ENCODE assay signal across 20 cellular contexts in the genomic region with DNA sequence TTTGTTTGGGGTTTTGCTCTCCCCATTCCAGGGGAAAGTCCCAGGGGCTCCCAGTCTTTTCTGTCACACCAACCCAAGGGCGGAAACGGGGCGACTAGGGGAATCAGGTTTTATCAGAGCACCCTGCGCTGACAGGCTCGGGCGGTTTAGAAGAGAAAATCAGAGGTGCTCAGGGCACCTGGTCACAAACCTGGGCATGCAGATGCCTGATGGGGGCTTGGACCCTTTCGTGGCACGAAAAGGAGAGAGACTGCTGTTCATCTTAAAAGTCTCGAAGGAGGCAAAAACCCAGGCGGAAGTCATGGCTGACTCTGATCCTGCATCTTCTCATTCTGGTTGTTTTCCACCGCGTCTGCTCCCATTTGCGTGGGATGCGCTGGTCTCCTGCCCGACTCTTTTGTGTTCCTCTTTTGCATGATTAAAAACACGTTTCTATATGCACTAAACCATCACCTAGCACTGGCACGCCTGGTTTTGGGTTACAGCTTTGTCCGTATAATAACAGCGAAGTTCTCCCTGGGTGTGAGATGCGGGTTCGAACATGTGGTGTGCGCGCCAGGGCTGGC. TPM values are rescaled to one million over a fixed set of nuclear protein-coding genes. Genes with fewer than 3 reads are reported as not detected.
A peak's percentile ranks its signal among the peaks of the same experiment; 100 is the strongest.
DNase-seq lines count a peak whose midpoint lies in the region; ATAC-seq, FAIRE-seq and TF ChIP-seq lines count a peak whose summit lies in the region.
"Had no signal": no experiment of that assay in that cellular context is flagged by ENCODE, and none has a peak within 500 bp of the region (broad histone marks: within the 10 kb centered on the region; RNA-seq: fewer than 3 reads in every experiment).

No MANE protein-coding gene starts in this region.

- no peak for DNase-seq in CD4-positive, alpha-beta memory T cell
- peak; percentile 11 for DNase-seq in GM23248
- peak in 1 of 2 experiments; percentile 64 for DNase-seq in H1 (ENCODE audit: low read depth in 1 of 2, low spot score in 2 of 2)
- no peak for DNase-seq in neural progenitor cell (ENCODE audit: low spot score)
- no peak for DNase-seq in activated CD4-positive, alpha-beta T cell treated with anti-CD3 and anti-CD28 coated beads, Interleukin-2, amount 50 U/mL, for 1 hour
- DNase-seq in NCI-H446 treated with DMSO at 0.1 percent for 48 hours (lab: John Stamatoyannopoulos, UW): no peak
- DNase-seq: activated CD4-positive, alpha-beta T cell treated with anti-CD3 and anti-CD28 coated beads, Interleukin-2, amount 10 ng/mL, durations not matched to agents 7 days and 5 days; activated effector memory CD4-positive, alpha-beta T cell treated with anti-CD3 and anti-CD28 coated beads, Interleukin-2, amount 50 U/mL, for 16 hours; hippocampal formation; NCI-H2227 treated with DMSO at 0.1 percent for 48 hours; stimulated activated CD4-positive, alpha-beta T cell treated with anti-CD3 and anti-CD28 coated beads, Interleukin-15, amount 100 ng/mL, for 24 hours had no signal

- H4K8ac ChIP-seq in H1 (ENCODE audit: extremely low read depth, insufficient read depth, low read length): peak overlapping the region; percentile 83

- no peak for TF ChIP-seq RAD21 in H1 (IDR thresholded peaks at IDR 0.05 in 1 of 2, conservative IDR thresholded peaks at IDR 0.05 in 1 of 2; ENCODE audit: low read depth in 2 of 2, low read length in 2 of 2)

- H3K36me3 Mint-ChIP-seq in CD4-positive, alpha-beta memory T cell: no peaks in the 10 kb centered on the region
- H3K36me3 Mint-ChIP-seq in neural progenitor cell: peaks cover 8% of the 10 kb centered on the region

- peak overlapping the region; percentile 13; the same call in 1 of the 2 replicates for H2BK5ac ChIP-seq in H1 (ENCODE audit: low read depth, low read length)

- peak overlapping the region; percentile 78 for H2BK12ac ChIP-seq in H1 (ENCODE audit: low read depth, low read length)

- no peak for TF ChIP-seq POLR2A in H1 (IDR thresholded peaks at IDR 0.05; ENCODE audit: control extremely low read depth in 1 of 2, low read depth in 2 of 2, low read length in 2 of 2)

- H3K9me2 ChIP-seq in GM23248 (ENCODE audit: insufficient read depth): no peaks in the 10 kb centered on the region

- ATAC-seq in activated CD4-positive, CD25-positive, alpha-beta regulatory T cell treated with anti-CD3 and anti-CD28 coated beads, Interleukin-2, amount 50 U/mL, for 24 hours: no peak
- no peak for ATAC-seq in HG03175 (IDR thresholded peaks at IDR 0.05; ENCODE audit: unreplicated experiment)

- no peaks in the 10 kb centered on the region for H4K20me1 ChIP-seq in GM23248 (ENCODE audit: insufficient read depth)
- peaks cover 5 to 6% of the 10 kb centered on the region in 2 experiments for H4K20me1 ChIP-seq in H1 (replicated peaks in 1 of 2; ENCODE audit: control insufficient read depth in 1 of 2, insufficient read depth in 2 of 2, low read length in 2 of 2)
- peaks cover 69% of the 10 kb centered on the region for H4K20me1 ChIP-seq in neural progenitor cell (ENCODE audit: low read depth)

- no peak for FAIRE-seq in H1 (lab: Jason Lieb, UNC)

- intact Hi-C loops in CD4-positive, alpha-beta memory T cell (cut with micrococcal nuclease): no loop called here

- peak overlapping the region; percentile 4; the same call in 1 of the 2 replicates for H2BK20ac ChIP-seq in H1 (ENCODE audit: low read length)

- H2BK120ac ChIP-seq in H1 (replicated peaks; ENCODE audit: low read depth, low read length): peak overlapping the region; percentile 19

- POLR2A ChIA-PET in CD4-positive, alpha-beta memory T cell (lab: Charles Lee; ENCODE audit: partially characterized antibody): no interaction called here
- POLR2A ChIA-PET in H1 (lab: Charles Lee; ENCODE audit: partially characterized antibody): interaction anchor here (0.6 to 2.8 kb wide), 7 partner anchors 11 to 130 kb away, joined by 3 to 29 read pairs (median 4); no protein-coding TSS in a partner anchor

- no peak overlapping the region for H4K5ac ChIP-seq in H1 (ENCODE audit: insufficient read length, low read depth, low read length)

- H3K4me1 Mint-ChIP-seq in CD4-positive, alpha-beta memory T cell: peaks cover 0 to 13% (median 9%) of the 10 kb centered on the region in 4 donors
- peaks cover 49% of the 10 kb centered on the region for H3K4me1 Mint-ChIP-seq in neural progenitor cell

- no peak overlapping the region for H3K27ac Mint-ChIP-seq in CD4-positive, alpha-beta memory T cell
- H3K27ac Mint-ChIP-seq in neural progenitor cell: no peak overlapping the region
- H3K27ac Mint-ChIP-seq: activated CD4-positive, alpha-beta T cell treated with anti-CD3 and anti-CD28 coated beads, Interleukin-2, amount 10 ng/mL, durations not matched to agents 7 days and 5 days had no signal

- no peaks in the 10 kb centered on the region for H3K9me3 ChIP-seq in CD4-positive, alpha-beta memory T cell (ENCODE audit: control insufficient read depth in 1 of 2, low read length in 2 of 2)
- H3K9me3 ChIP-seq in GM23248 (ENCODE audit: low read depth) (no peaks in the 10 kb centered on the region), H1 (ENCODE audit: insufficient read depth in 2 of 2, low read depth in 1 of 2, low read length in 1 of 2) (no peaks in the 10 kb centered on the region), neural progenitor cell (ENCODE audit: low read depth) (no peaks in the 10 kb centered on the region)
- H3K9me3 ChIP-seq: body of pancreas had no signal

- no peak overlapping the region for H2BK15ac ChIP-seq in H1 (ENCODE audit: low read length)

- H3K79me1 ChIP-seq in H1 (ENCODE audit: low read depth, low read length): 0 out of 2 replicates have a peak, but pooled peaks cover 4% of the 10 kb centered on the region

- peak overlapping the region; percentile 78 for H3K18ac ChIP-seq in H1 (ENCODE audit: extremely low read depth, low read length)

- peaks cover 28% of the 10 kb centered on the region for H3K27me3 ChIP-seq in CD4-positive, alpha-beta memory T cell (ENCODE audit: insufficient read depth, low read length)
- H3K27me3 ChIP-seq in GM23248 (replicated peaks; ENCODE audit: insufficient read depth) (peaks cover 79% of the 10 kb centered on the region), H1 (replicated peaks in 1 of 4; ENCODE audit: control insufficient read depth in 3 of 4, extremely low read depth in 1 of 4, insufficient read depth in 3 of 4, low read length in 3 of 4) (peaks cover 2 to 52% (median 43%) of the 10 kb centered on the region in 4 experiments), neural progenitor cell (peaks cover 63% of the 10 kb centered on the region)

- H2AFZ ChIP-seq in GM23248 (peak overlapping the region; percentile 53; the same call in 1 of the 2 replicates), H1 (ENCODE audit: low read length) (no peak overlapping the region), neural progenitor cell (replicated peaks) (no peak overlapping the region)

- peak overlapping the region; percentile 46 for H4K91ac ChIP-seq in H1 (replicated peaks; ENCODE audit: insufficient read length, low read length)

- H3K9me3 Mint-ChIP-seq in CD4-positive, alpha-beta memory T cell: peaks cover 0 to 14% (median 5%) of the 10 kb centered on the region in 8 donors
- H3K9me3 Mint-ChIP-seq in neural progenitor cell: peaks cover 2% of the 10 kb centered on the region
- H3K9me3 Mint-ChIP-seq: activated CD4-positive, alpha-beta T cell treated with anti-CD3 and anti-CD28 coated beads, Interleukin-2, amount 10 ng/mL, durations not matched to agents 7 days and 5 days had no signal

- 5% methylated on average over 23 of the region's 23 CpGs for WGBS in GM23248 (ENCODE audit: low coverage in 1 of 2, low lambda C conversion rate in 2 of 2, missing lambda C conversion rate in 2 of 2), 2 experiments
- WGBS in H1 (ENCODE audit: extremely low coverage in 1 of 2, insufficient coverage in 1 of 2, insufficient read length in 1 of 2, insufficient replicate concordance in 2 of 2, low coverage in 1 of 2, low lambda C conversion rate in 2 of 2, missing lambda C conversion rate in 1 of 2), 2 experiments: 1% methylated on average over 23 of the region's 23 CpGs; no CpG with 5 or more reads in 1 of the 2 experiments

- H3K14ac ChIP-seq in H1 (ENCODE audit: insufficient read length): no peak overlapping the region

- H3K36me3 ChIP-seq in CD4-positive, alpha-beta memory T cell (ENCODE audit: insufficient read depth, low read length): no peaks in the 10 kb centered on the region
- no peaks in the 10 kb centered on the region for H3K36me3 ChIP-seq in GM23248 (ENCODE audit: low read depth)
- H3K36me3 ChIP-seq in H1 (ENCODE audit: control insufficient read depth in 2 of 4, insufficient read depth in 4 of 4, low read length in 3 of 4): peaks cover 12 to 23% (median 16%) of the 10 kb centered on the region in 4 experiments
- H3K36me3 ChIP-seq in neural progenitor cell: peaks cover 25% of the 10 kb centered on the region

- CTCF ChIA-PET in CD4-positive, alpha-beta memory T cell (lab: Charles Lee; ENCODE audit: partially characterized antibody): no interaction called here
- CTCF ChIA-PET in H1 (lab: Charles Lee; ENCODE audit: partially characterized antibody): no interaction called here

- H3K4me2 ChIP-seq in GM23248 (ENCODE audit: unreplicated experiment): no peak overlapping the region
- H3K4me2 ChIP-seq in H1 (ENCODE audit: insufficient read depth in 1 of 2, low read depth in 2 of 2, low read length in 2 of 2): peak overlapping the region; percentile 87 to 92
- peak overlapping the region; percentile 97 for H3K4me2 ChIP-seq in neural progenitor cell
- H3K4me2 ChIP-seq: KMS-11 had no signal

- H3K23me2 ChIP-seq in H1 (ENCODE audit: low read depth, low read length): peaks cover 30% of the 10 kb centered on the region

- in situ Hi-C loops in GM23248 (cut with MboI): no loop called here

- peaks cover 7% of the 10 kb centered on the region for H3K4me1 ChIP-seq in CD4-positive, alpha-beta memory T cell (ENCODE audit: insufficient read depth, low read length)
- H3K4me1 ChIP-seq in GM23248 (ENCODE audit: insufficient read depth) (no peaks in the 10 kb centered on the region), H1 (replicated peaks in 1 of 4; ENCODE audit: control insufficient read depth in 3 of 4, insufficient read depth in 4 of 4, low read length in 3 of 4) (peaks cover 17 to 31% (median 26%) of the 10 kb centered on the region in 4 experiments; a peak in 6 of 7 replicates), neural progenitor cell (peaks cover 80% of the 10 kb centered on the region)

- H3K4me3 ChIP-seq in CD4-positive, alpha-beta memory T cell (ENCODE audit: low read length in 2 of 2): no peak overlapping the region
- 0 out of 2 replicates have a peak overlapping the region, but pooled peaks have one; percentile 15 for H3K4me3 ChIP-seq in GM23248
- peak overlapping the region; percentile 27 to 83 (median 49); a peak in 7 of 8 replicates for H3K4me3 ChIP-seq in H1 (ENCODE audit: extremely low read depth in 1 of 4, insufficient read depth in 2 of 4, low read depth in 3 of 4, low read length in 4 of 4)
- peak overlapping the region; percentile 98 for H3K4me3 ChIP-seq in neural progenitor cell
- H3K4me3 ChIP-seq: body of pancreas had no signal

- TF ChIP-seq EP300 in H1 (IDR thresholded peaks at IDR 0.05; ENCODE audit: borderline replicate concordance in 1 of 2, low read depth in 2 of 2, low read length in 2 of 2): no peak

- H3F3A ChIP-seq in GM23248 (ENCODE audit: insufficient read depth) (no peaks in the 10 kb centered on the region), neural progenitor cell (ENCODE audit: low read depth) (peaks cover 75% of the 10 kb centered on the region)

- H3K23ac ChIP-seq in H1 (ENCODE audit: insufficient read length): no peak overlapping the region

- H3K4ac ChIP-seq in H1 (replicated peaks; ENCODE audit: insufficient read length, low read depth, low read length): peak overlapping the region; percentile 12

- no peaks in the 10 kb centered on the region for H3K79me2 ChIP-seq in GM23248 (ENCODE audit: insufficient read depth)
- H3K79me2 ChIP-seq in H1 (ENCODE audit: control insufficient read depth in 1 of 2, insufficient read depth in 2 of 2, low read length in 2 of 2): peaks cover 3 to 18% of the 10 kb centered on the region in 2 experiments; a peak in 2 of 4 replicates
- H3K79me2 ChIP-seq in neural progenitor cell (ENCODE audit: low read depth): peaks cover 31% of the 10 kb centered on the region

- no peak overlapping the region for H3K9ac ChIP-seq in GM23248
- no peak overlapping the region for H3K9ac ChIP-seq in H1 (replicated peaks in 1 of 4; ENCODE audit: extremely low read depth in 1 of 4, low read depth in 3 of 4, low read length in 3 of 4)
- no peak overlapping the region for H3K9ac ChIP-seq in neural progenitor cell
- H3K9ac ChIP-seq: KMS-11 had no signal

- no peak overlapping the region for H2AK5ac ChIP-seq in H1 (ENCODE audit: low read depth, low read length)

- TF ChIP-seq CTCF in H1 (IDR thresholded peaks at IDR 0.05; ENCODE audit: control extremely low read depth in 1 of 3, insufficient read depth in 1 of 3, low read depth in 1 of 3, low read length in 3 of 3) (no peak), neural progenitor cell (IDR thresholded peaks at IDR 0.05) (no peak)

- H3K4me3 Mint-ChIP-seq in CD4-positive, alpha-beta memory T cell: peak overlapping the region in 6 of 8 donors; percentile 15 to 56 (median 30)
- peak overlapping the region; percentile 62 for H3K4me3 Mint-ChIP-seq in neural progenitor cell
- H3K4me3 Mint-ChIP-seq: activated CD4-positive, alpha-beta T cell treated with anti-CD3 and anti-CD28 coated beads, Interleukin-2, amount 10 ng/mL, durations not matched to agents 7 days and 5 days had no signal

- H3K27ac ChIP-seq in CD4-positive, alpha-beta memory T cell (ENCODE audit: low read depth, low read length): no peak overlapping the region
- H3K27ac ChIP-seq in GM23248 (no peak overlapping the region), H1 (ENCODE audit: low read depth, low read length) (no peak overlapping the region), neural progenitor cell (no peak overlapping the region)
- H3K27ac ChIP-seq: body of pancreas, KMS-11 had no signal

- peaks cover 53 to 60% of the 10 kb centered on the region in 2 donors for H3K27me3 Mint-ChIP-seq in CD4-positive, alpha-beta memory T cell
- H3K27me3 Mint-ChIP-seq in neural progenitor cell (ENCODE audit: insufficient read depth, low read depth): peaks cover 56% of the 10 kb centered on the region

- no peak overlapping the region for H3K56ac ChIP-seq in H1 (replicated peaks; ENCODE audit: insufficient read length, low read depth, low read length)

RNA-seq across cellular contexts. Expression of gene OTX2, which starts 13.2 kb away (rescaled TPM):
- not detected for total RNA-seq in CD4-positive, alpha-beta memory T cell
- polyA plus RNA-seq in CD4-positive, alpha-beta memory T cell: not detected
- not detected in 2 replicates for total RNA-seq in GM23248 (2014; rRNA removed; shearing (Covaris generic))
- polyA plus RNA-seq in GM23248 (2016; fragmentation: Nextera tagmentation; extraction: Ambion mirVana): not detected in 2 replicates
- total RNA-seq in H1 (2021; fragmentation: NEBNext Ultra II Directional; extraction: Animal tissue kit (Norgen Biotek cat#: 25700)): 33.9 and 37.6 TPM in 2 replicates
- polyA plus RNA-seq in H1 (2011; rRNA removed): 145 and 155 TPM in 2 replicates
- polyA plus RNA-seq in H1 (2011; cell fraction: cytosol; rRNA removed): 128 TPM
- 155 TPM for polyA plus RNA-seq in H1 (2011; cell fraction: nucleus; rRNA removed)
- polyA plus RNA-seq in H1 (2012, experiment 1 of 2): 87.4 to 98.7 TPM (median 90.9 TPM) in 4 replicates
- 20.6 TPM for polyA plus RNA-seq in H1 (2012, experiment 2 of 2)
- polyA plus RNA-seq in H1 (2013, experiment 1 of 2): 14.9 TPM
- polyA plus RNA-seq in H1 (2013, experiment 2 of 2): 12.8 TPM
- polyA minus RNA-seq in H1 (2011; rRNA and poly(A)+ RNA removed): 345 and 397 TPM in 2 replicates
- 105 TPM for polyA minus RNA-seq in H1 (2011; cell fraction: cytosol; rRNA and poly(A)+ RNA removed)
- polyA minus RNA-seq in H1 (2011; cell fraction: nucleus; rRNA and poly(A)+ RNA removed): 216 TPM
- total RNA-seq in neural progenitor cell (ENCODE audit: low replicate concordance): 453 and 513 TPM in 2 replicates
- total RNA-seq: activated CD4-positive, alpha-beta T cell treated with anti-CD3 and anti-CD28 coated beads, Interleukin-2, amount 10 ng/mL, durations not matched to agents 7 days and 5 days; body of pancreas; dermis microvascular lymphatic vessel endothelial cell; fibroblast of lung; liver; myocyte; pulmonary artery endothelial cell had no signal
- polyA plus RNA-seq: fibroblast of lung, liver had no signal

Comparison
In these comparisons a context has a peak if more than half of its experiments do, and no peak if none do; other contexts are left out.
1. H3K4me3 ChIP-seq: peak in GM23248 (single experiment), H1 (4 of 4) and neural progenitor cell (single experiment); none in CD4-positive, alpha-beta memory T cell (0 of 2).
2. RNA of gene OTX2, which starts 13.2 kb away (total RNA-seq): 453 to 513 TPM in neural progenitor cell and 33.9 to 37.6 TPM in H1; not detected in CD4-positive, alpha-beta memory T cell and not detected in GM23248; every median in the first group is over 10 times any median in the second.